18 cellular contexts compared by ENCODE assay signal in the genomic region with DNA sequence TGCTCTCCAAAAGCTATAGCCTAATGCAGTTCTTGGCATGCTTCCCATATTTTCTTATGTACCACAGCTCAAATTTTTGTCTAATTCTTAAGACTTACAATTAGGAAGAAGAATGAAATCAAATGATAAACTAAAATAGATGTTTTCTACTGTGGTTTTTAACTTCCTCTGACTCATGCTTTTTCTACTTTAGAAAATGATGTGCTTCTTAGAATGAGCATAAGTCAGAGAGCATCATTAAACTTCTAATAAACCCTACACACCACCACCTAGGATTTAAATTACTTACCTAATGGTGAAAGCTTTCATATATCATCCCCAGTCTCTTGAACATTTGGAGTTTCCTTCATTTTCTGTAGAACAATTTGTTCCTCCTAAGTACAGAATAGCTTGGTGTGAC.
"Had no signal": no experiment of that assay in that cellular context is flagged by ENCODE, and none has a peak within 500 bp of the region (broad histone marks: within the 10 kb centered on the region; RNA-seq: fewer than 3 reads in every experiment).

No MANE protein-coding gene starts in this region.

- H3K4me1 ChIP-seq: breast epithelium, gastroesophageal sphincter, left ventricle myocardium inferior, upper lobe of right lung had no signal

- H3K27ac ChIP-seq: breast epithelium, gastroesophageal sphincter, left ventricle myocardium inferior, upper lobe of right lung had no signal

- DNase-seq: activated CD4-positive, CD25-positive, alpha-beta regulatory T cell treated with anti-CD3 and anti-CD28 coated beads, Interleukin-2, amount 50 U/mL, for 72 hours; activated CD8-positive, alpha-beta memory T cell treated with anti-CD3 and anti-CD28 coated beads for 24 hours; activated CD8-positive, alpha-beta memory T cell treated with anti-CD3 and anti-CD28 coated beads, Interleukin-2, amount 50 U/mL, for 48 hours; activated effector memory CD4-positive, alpha-beta T cell treated with Interleukin-2 at 50 U/mL for 16 hours; activated naive CD4-positive, alpha-beta T cell treated with anti-CD3 and anti-CD28 coated beads, Interleukin-2, amount 10 ng/mL, durations not matched to agents 7 days and 5 days; activated naive CD8-positive, alpha-beta T cell treated with anti-CD3 and anti-CD28 coated beads, Interleukin-2, amount 50 U/mL, for 24 hours; activated T-cell treated with anti-CD3 and anti-CD28 coated beads, Interleukin-2, amount 50 U/mL, for 48 hours; aorta; cortex of kidney; erythroblast; immature natural killer cell; kidney glomerular epithelial cell; left ventricle myocardium inferior; mammary epithelial cell; stimulated activated naive B cell treated with anti-CD40 and anti-IgM and Interleukin-4, amounts not matched to agents 10 μg/mL and 1 μg/mL and 100 μg/mL, for 72 hours; upper lobe of right lung had no signal

- H3K27me3 ChIP-seq: breast epithelium, gastroesophageal sphincter, upper lobe of right lung had no signal

- H3K9me3 ChIP-seq: breast epithelium, gastroesophageal sphincter, left ventricle myocardium inferior, upper lobe of right lung had no signal

- H3K4me3 ChIP-seq: breast epithelium, gastroesophageal sphincter, left ventricle myocardium inferior, upper lobe of right lung had no signal

- ATAC-seq: activated naive CD8-positive, alpha-beta T cell treated with anti-CD3 and anti-CD28 coated beads, Interleukin-2, amount 50 U/mL, for 24 hours; gastroesophageal sphincter; stimulated activated naive B cell treated with anti-CD40 and anti-IgM and Interleukin-4, amounts not matched to agents 10 μg/mL and 1 μg/mL and 100 μg/mL, for 72 hours; upper lobe of right lung had no signal

- H3K36me3 ChIP-seq: breast epithelium, gastroesophageal sphincter, left ventricle myocardium inferior, upper lobe of right lung had no signal
